Comparison of ENCODE assay signal across 8 cellular contexts in genomic region chr10:94546616-94547175, GRCh38. TPM values are rescaled to one million over a fixed set of nuclear protein-coding genes. Genes with fewer than 3 reads are reported as not detected.
DNase-seq lines count a peak whose midpoint lies in the region; ATAC-seq, FAIRE-seq and TF ChIP-seq lines count a peak whose summit lies in the region.

No MANE protein-coding gene starts in this region.

- no peaks in the 10 kb centered on the region for H4K20me1 ChIP-seq in OCI-LY1 (ENCODE audit: insufficient read depth, low read length)

- H3K27ac Mint-ChIP-seq in activated CD8-positive, alpha-beta memory T cell treated with anti-CD3 and anti-CD28 coated beads, Interleukin-2, amount 10 ng/mL, durations not matched to agents 7 days and 5 days = peak overlapping the region; percentile 97
- H3K27ac Mint-ChIP-seq in endodermal cell = peak overlapping the region; percentile 99

- H3K4me1 ChIP-seq in OCI-LY1 (ENCODE audit: insufficient read depth, low read length, severe bottlenecking) = peaks cover 25% of the 10 kb centered on the region
- peaks cover 4% of the 10 kb centered on the region for H3K4me1 ChIP-seq in endodermal cell (ENCODE audit: control insufficient read depth, insufficient read depth, low read length)
- peaks cover 16 to 18% of the 10 kb centered on the region in 2 experiments for H3K4me1 ChIP-seq in neutrophil (ENCODE audit: control insufficient read depth in 1 of 2, insufficient read depth in 1 of 2, low read depth in 1 of 2, low read length in 1 of 2)

- no peak for DNase-seq in activated CD8-positive, alpha-beta memory T cell treated with anti-CD3 and anti-CD28 coated beads, Interleukin-2, amount 10 ng/mL, durations not matched to agents 7 days and 5 days
- no peak for DNase-seq in activated CD8-positive, alpha-beta memory T cell treated with anti-CD3 and anti-CD28 coated beads, Interleukin-2, amount 50 U/mL, for 4 hours
- DNase-seq in endodermal cell (no peak), RCC 7860 (ENCODE audit: low spot score) (no peak), cerebellum (ENCODE audit: low spot score) (no peak), NCI-H2171 treated with DMSO at 0.1 percent for 48 hours (lab: John Stamatoyannopoulos, UW) (no peak)

- FAIRE-seq in RCC 7860 (lab: Jason Lieb, UNC) = no peak

- no peak for ATAC-seq in activated CD8-positive, alpha-beta memory T cell treated with anti-CD3 and anti-CD28 coated beads, Interleukin-2, amount 10 ng/mL, durations not matched to agents 7 days and 5 days

- H3K27ac ChIP-seq in OCI-LY1 (ENCODE audit: low read depth, low read length, poor library complexity, severe bottlenecking) (peak overlapping the region; percentile 63), endodermal cell (ENCODE audit: low read depth, low read length) (no peak overlapping the region), neutrophil (no peak overlapping the region)

- H3K4me3 ChIP-seq in OCI-LY1 (ENCODE audit: low read depth, low read length, poor library complexity, severe bottlenecking) (peak overlapping the region; percentile 99), endodermal cell (ENCODE audit: low read length) (peak overlapping the region; percentile 95), neutrophil (ENCODE audit: low read depth in 1 of 2, low read length in 1 of 2) (peak overlapping the region; percentile 61 to 68)

- 0 to 8% methylated on average over 2 to 4 of the region's 4 CpGs for WGBS in endodermal cell (ENCODE audit: insufficient coverage in 1 of 2, insufficient read length in 1 of 2), 2 experiments

- H3K9ac ChIP-seq in OCI-LY1 (ENCODE audit: low read length) (peak overlapping the region; percentile 100), endodermal cell (ENCODE audit: extremely low read depth, low read length, poor library complexity, severe bottlenecking) (peak overlapping the region; percentile 92)

- no peaks in the 10 kb centered on the region for H3K9me3 Mint-ChIP-seq in activated CD8-positive, alpha-beta memory T cell treated with anti-CD3 and anti-CD28 coated beads, Interleukin-2, amount 10 ng/mL, durations not matched to agents 7 days and 5 days (ENCODE audit: low read depth)
- no peaks in the 10 kb centered on the region for H3K9me3 Mint-ChIP-seq in endodermal cell

- no peaks in the 10 kb centered on the region for H3K27me3 ChIP-seq in OCI-LY1 (ENCODE audit: insufficient read depth, low read length)
- no peaks in the 10 kb centered on the region for H3K27me3 ChIP-seq in endodermal cell (ENCODE audit: control insufficient read depth, insufficient read depth, low read length, poor library complexity, severe bottlenecking)
- peaks cover 43% of the 10 kb centered on the region for H3K27me3 ChIP-seq in neutrophil

- peak overlapping the region; percentile 99 for H3K4me3 Mint-ChIP-seq in activated CD8-positive, alpha-beta memory T cell treated with anti-CD3 and anti-CD28 coated beads, Interleukin-2, amount 10 ng/mL, durations not matched to agents 7 days and 5 days
- peak overlapping the region; percentile 100 for H3K4me3 Mint-ChIP-seq in endodermal cell

- TF ChIP-seq CTCF in OCI-LY1 (IDR thresholded peaks at IDR 0.05; ENCODE audit: low read length) = no peak
- no peak for TF ChIP-seq CTCF in endodermal cell (conservative IDR thresholded peaks at IDR 0.05)
- no peak for TF ChIP-seq CTCF in neutrophil (IDR thresholded peaks at IDR 0.05)

- no peaks in the 10 kb centered on the region for H3K9me2 ChIP-seq in OCI-LY1 (ENCODE audit: low read depth, low read length)

- H3K4me2 ChIP-seq in OCI-LY1 (ENCODE audit: low read length) = peak overlapping the region; percentile 89

- H3K27me3 Mint-ChIP-seq in activated CD8-positive, alpha-beta memory T cell treated with anti-CD3 and anti-CD28 coated beads, Interleukin-2, amount 10 ng/mL, durations not matched to agents 7 days and 5 days = peaks cover 7% of the 10 kb centered on the region
- H3K27me3 Mint-ChIP-seq in endodermal cell (ENCODE audit: insufficient read depth) = no peaks in the 10 kb centered on the region

- H3K36me3 Mint-ChIP-seq in activated CD8-positive, alpha-beta memory T cell treated with anti-CD3 and anti-CD28 coated beads, Interleukin-2, amount 10 ng/mL, durations not matched to agents 7 days and 5 days = peaks cover 29% of the 10 kb centered on the region
- peaks cover 26% of the 10 kb centered on the region for H3K36me3 Mint-ChIP-seq in endodermal cell (ENCODE audit: low read depth)

- H3K9me3 ChIP-seq in OCI-LY1 (ENCODE audit: low read length) (no peaks in the 10 kb centered on the region), endodermal cell (ENCODE audit: control insufficient read depth, low read length) (no peaks in the 10 kb centered on the region), neutrophil (no peaks in the 10 kb centered on the region)

- peaks cover 29% of the 10 kb centered on the region for H3K4me1 Mint-ChIP-seq in activated CD8-positive, alpha-beta memory T cell treated with anti-CD3 and anti-CD28 coated beads, Interleukin-2, amount 10 ng/mL, durations not matched to agents 7 days and 5 days
- peaks cover 23% of the 10 kb centered on the region for H3K4me1 Mint-ChIP-seq in endodermal cell

- H3F3A ChIP-seq in OCI-LY1 (ENCODE audit: insufficient read depth, low read length) = no peaks in the 10 kb centered on the region

- H2AFZ ChIP-seq in OCI-LY1 (ENCODE audit: low read length) = no peak overlapping the region

- H3K79me2 ChIP-seq in OCI-LY1 (ENCODE audit: insufficient read depth, low read length) = peaks cover 39% of the 10 kb centered on the region

- CTCF ChIA-PET in activated CD8-positive, alpha-beta memory T cell treated with anti-CD3 and anti-CD28 coated beads, Interleukin-2, amount 10 ng/mL, durations not matched to agents 7 days and 5 days (lab: Charles Lee) = interaction anchor here (0.8 to 1.0 kb wide), 2 partner anchors 22 to 54 kb away, joined by 3 read pairs; no protein-coding TSS in a partner anchor

- H3K36me3 ChIP-seq in OCI-LY1 (ENCODE audit: insufficient read depth, low read length) (peaks cover 31% of the 10 kb centered on the region), endodermal cell (ENCODE audit: control insufficient read depth, insufficient read depth, low read length) (peaks cover 26% of the 10 kb centered on the region), neutrophil (no peaks in the 10 kb centered on the region)

RNA-seq across cellular contexts. Expression of gene HELLS, which starts 1.1 kb away (rescaled TPM):
- 100 to 1,000 TPM; 152 to 157 TPM for total RNA-seq in activated CD8-positive, alpha-beta memory T cell treated with anti-CD3 and anti-CD28 coated beads, Interleukin-2, amount 10 ng/mL, durations not matched to agents 7 days and 5 days
- total RNA-seq in endodermal cell (100 to 1,000 TPM; 224 to 288 TPM), cerebellum (89.3 TPM)
- polyA plus RNA-seq in endodermal cell (2013, experiment 1 of 2) = 52.5 TPM
- polyA plus RNA-seq in endodermal cell (2013, experiment 2 of 2) = 52.2 TPM
